In genomic region chr20:48126227-48126740, GRCh38 we compare ENCODE assay signal across 15 cellular contexts.
"Had no signal": no experiment of that assay in that cellular context is flagged by ENCODE, and none has a peak within 500 bp of the region (broad histone marks: within the 10 kb centered on the region; RNA-seq: fewer than 3 reads in every experiment).

No MANE protein-coding gene starts in this region.

- H3K27me3 Mint-ChIP-seq: activated CD8-positive, alpha-beta memory T cell treated with anti-CD3 and anti-CD28 coated beads, Interleukin-2, amount 10 ng/mL, durations not matched to agents 7 days and 5 days; activated naive CD8-positive, alpha-beta T cell; activated T-cell treated with anti-CD3 and anti-CD28 coated beads, Interleukin-2, amount 50 U/mL, for 24 hours had no signal

- DNase-seq: activated CD4-positive, alpha-beta T cell treated with anti-CD3 and anti-CD28 coated beads, Interleukin-2, amount 50 U/mL, for 48 hours; activated CD4-positive, CD25-positive, alpha-beta regulatory T cell treated with anti-CD3 and anti-CD28 coated beads, Interleukin-2, amount 50 U/mL, for 72 hours; activated CD8-positive, alpha-beta memory T cell treated with anti-CD3 and anti-CD28 coated beads, Interleukin-2, amount 10 ng/mL, durations not matched to agents 7 days and 5 days; activated gamma-delta T cell; activated T-cell treated with anti-CD3 and anti-CD28 coated beads, Interleukin-2, amount 50 U/mL, for 24 hours; amygdala; hippocampal formation; ovary; stimulated activated CD4-positive, alpha-beta T cell treated with anti-CD3 and anti-CD28 coated beads, Interleukin-4, amount 100 ng/mL, for 4 hours; stimulated activated naive CD8-positive, alpha-beta T cell treated with anti-CD3 and anti-CD28 coated beads, Interleukin-15, amount 100 ng/mL, for 72 hours; thyroid gland had no signal

- H3K27ac Mint-ChIP-seq: activated CD8-positive, alpha-beta memory T cell treated with anti-CD3 and anti-CD28 coated beads, Interleukin-2, amount 10 ng/mL, durations not matched to agents 7 days and 5 days; activated naive CD8-positive, alpha-beta T cell; activated T-cell treated with anti-CD3 and anti-CD28 coated beads, Interleukin-2, amount 50 U/mL, for 24 hours; stimulated activated naive CD8-positive, alpha-beta T cell treated with anti-CD3 and anti-CD28 coated beads, Interleukin-15, amount 100 ng/mL, for 72 hours had no signal

- ATAC-seq: activated CD8-positive, alpha-beta memory T cell treated with anti-CD3 and anti-CD28 coated beads, Interleukin-2, amount 10 ng/mL, durations not matched to agents 7 days and 5 days; stimulated activated naive CD8-positive, alpha-beta T cell treated with anti-CD3 and anti-CD28 coated beads, Interleukin-15, amount 100 ng/mL, for 72 hours had no signal

- H3K27me3 ChIP-seq: ovary, thyroid gland had no signal

- H3K4me3 ChIP-seq: ovary, thyroid gland had no signal

- H3K9me3 Mint-ChIP-seq: activated T-cell treated with anti-CD3 and anti-CD28 coated beads, Interleukin-2, amount 50 U/mL, for 24 hours; central memory CD8-positive, alpha-beta T cell; stimulated activated naive CD8-positive, alpha-beta T cell treated with anti-CD3 and anti-CD28 coated beads, Interleukin-15, amount 100 ng/mL, for 72 hours had no signal

- H3K4me1 ChIP-seq: thyroid gland had no signal

- FAIRE-seq: urothelium cell line had no signal

- H3K36me3 Mint-ChIP-seq: activated CD8-positive, alpha-beta memory T cell treated with anti-CD3 and anti-CD28 coated beads, Interleukin-2, amount 10 ng/mL, durations not matched to agents 7 days and 5 days; activated naive CD8-positive, alpha-beta T cell; brain had no signal

- H3K4me1 Mint-ChIP-seq: activated CD8-positive, alpha-beta memory T cell treated with anti-CD3 and anti-CD28 coated beads, Interleukin-2, amount 10 ng/mL, durations not matched to agents 7 days and 5 days; central memory CD8-positive, alpha-beta T cell; stimulated activated naive CD8-positive, alpha-beta T cell treated with anti-CD3 and anti-CD28 coated beads, Interleukin-15, amount 100 ng/mL, for 72 hours had no signal

- H3K4me3 Mint-ChIP-seq: activated CD8-positive, alpha-beta memory T cell treated with anti-CD3 and anti-CD28 coated beads, Interleukin-2, amount 10 ng/mL, durations not matched to agents 7 days and 5 days; activated naive CD8-positive, alpha-beta T cell; activated T-cell treated with anti-CD3 and anti-CD28 coated beads, Interleukin-2, amount 50 U/mL, for 24 hours; brain; central memory CD8-positive, alpha-beta T cell; stimulated activated naive CD8-positive, alpha-beta T cell treated with anti-CD3 and anti-CD28 coated beads, Interleukin-15, amount 100 ng/mL, for 72 hours had no signal

- H3K27ac ChIP-seq: ovary, thyroid gland had no signal

- H3K9me3 ChIP-seq: ovary, thyroid gland had no signal
